ENCODE assay signal across 2 cellular contexts in genomic region chr7:27921081-27921836, GRCh38.
TF ChIP-seq lines count a peak whose summit lies in the region.

No MANE protein-coding gene starts in this region.

TF ChIP-seq in GM23338, 12 proteins besides CTCF, POLR2A, EP300 and RAD21 (continued from another document):
- TF ChIP-seq ZNF462 (CRISPR knock-in tag; IDR thresholded peaks at IDR 0.05): no peak
- no peak for TF ChIP-seq CREB1 (CRISPR knock-in tag; IDR thresholded peaks at IDR 0.05; ENCODE audit: low read depth)
- TF ChIP-seq REST (IDR thresholded peaks at IDR 0.05; ENCODE audit: unreplicated experiment): no peak
- no peak for TF ChIP-seq ETS1 (IDR thresholded peaks at IDR 0.05)
- no peak for TF ChIP-seq JUNB (IDR thresholded peaks at IDR 0.05; ENCODE audit: unreplicated experiment)

TF ChIP-seq in SK-N-SH, 30 proteins besides CTCF, POLR2A, EP300 and RAD21 (continued from another document):
- TF ChIP-seq ZBTB33 (IDR thresholded peaks at IDR 0.05; ENCODE audit: borderline replicate concordance, low read depth): no peak
- TF ChIP-seq TCF12 (IDR thresholded peaks at IDR 0.05): peak; percentile 50
- TF ChIP-seq SMC3 (IDR thresholded peaks at IDR 0.05; ENCODE audit: low read depth, low read length): peak; percentile 79
- TF ChIP-seq USF1 (IDR thresholded peaks at IDR 0.05; ENCODE audit: borderline replicate concordance, low read depth): no peak
- TF ChIP-seq MEF2A (IDR thresholded peaks at IDR 0.05; ENCODE audit: borderline replicate concordance, low read depth): no peak
- TF ChIP-seq RCOR1 (IDR thresholded peaks at IDR 0.05; ENCODE audit: low read length): 0 out of 2 replicates have a peak, but pooled peaks have one; percentile 47
- TF ChIP-seq PBX3 (IDR thresholded peaks at IDR 0.05): no peak
- TF ChIP-seq NRF1 (IDR thresholded peaks at IDR 0.05; ENCODE audit: low read depth, low read length): no peak
- TF ChIP-seq MXI1 (IDR thresholded peaks at IDR 0.05; ENCODE audit: low read depth, low read length): no peak
- no peak for TF ChIP-seq FOXM1 (IDR thresholded peaks at IDR 0.05; ENCODE audit: low read depth)
- 0 out of 2 replicates have a peak, but pooled peaks have one; percentile 56 for TF ChIP-seq SIN3A (IDR thresholded peaks at IDR 0.05; ENCODE audit: borderline replicate concordance, low read depth, low read length)
- 0 out of 2 replicates have a peak, but pooled peaks have one; percentile 4 for TF ChIP-seq FOSL2 (IDR thresholded peaks at IDR 0.05; ENCODE audit: borderline replicate concordance, low read depth)
- no peak for TF ChIP-seq RFX5 (IDR thresholded peaks at IDR 0.05; ENCODE audit: low read length)
- no peak for TF ChIP-seq GABPA (IDR thresholded peaks at IDR 0.05; ENCODE audit: low read depth)
- no peak for TF ChIP-seq FOXJ3 (CRISPR knock-in tag; IDR thresholded peaks at IDR 0.05)
- TF ChIP-seq IRF3 (IDR thresholded peaks at IDR 0.05; ENCODE audit: low read depth, low read length): no peak
- TF ChIP-seq TEAD4 (IDR thresholded peaks at IDR 0.05; ENCODE audit: borderline replicate concordance, insufficient read depth): no peak
- TF ChIP-seq ELF1 (IDR thresholded peaks at IDR 0.05): no peak
- TF ChIP-seq YY1 (IDR thresholded peaks at IDR 0.05; ENCODE audit: low read depth): peak; percentile 28; the same call in 1 of the 2 replicates
- peak; percentile 54 for TF ChIP-seq CHD2 (IDR thresholded peaks at IDR 0.05; ENCODE audit: low read length, partially characterized antibody)
- TF ChIP-seq JUND (IDR thresholded peaks at IDR 0.05): no peak
- TF ChIP-seq TAF1 (IDR thresholded peaks at IDR 0.05; ENCODE audit: borderline replicate concordance, low read depth, low read length): no peak
- TF ChIP-seq NFIC (IDR thresholded peaks at IDR 0.05; ENCODE audit: borderline replicate concordance): no peak
- TF ChIP-seq POLR2AphosphoS5 (IDR thresholded peaks at IDR 0.05; ENCODE audit: low read depth, low read length): no peak
- no peak for TF ChIP-seq EZH2phosphoT487 (IDR thresholded peaks at IDR 0.05; ENCODE audit: borderline replicate concordance, low read depth)
TF ChIP-seq in SK-N-SH: peak in this region for 8.
